ENCODE assay signal across 13 cellular contexts in genomic region chr3:13013151-13013561, GRCh38.
DNase-seq lines count a peak whose midpoint lies in the region; ATAC-seq and TF ChIP-seq lines count a peak whose summit lies in the region.
"Had no signal": no experiment of that assay in that cellular context is flagged by ENCODE, and none has a peak within 500 bp of the region (broad histone marks: within the 10 kb centered on the region; RNA-seq: fewer than 3 reads in every experiment).

No MANE protein-coding gene starts in this region.

- DNase-seq in GM06990 (ENCODE audit: extremely low read depth, insufficient read length) (peak; percentile 62), foreskin keratinocyte (no peak), SKM-1 (lab: John Stamatoyannopoulos, UW; ENCODE audit: unreplicated experiment) (no peak), 8988T (no peak), NCI-H146 (lab: John Stamatoyannopoulos, UW) (no peak)
- peak; percentile 71 for DNase-seq in natural killer cell treated with Interleukin-12 subunit alpha and Interleukin-12 subunit beta and Interleukin-15 and Interleukin-18, amount 100 ng/mL, for 72 hours (ENCODE audit: low spot score)
- DNase-seq: H7, Karpas-422, retina had no signal

- H3K4me1 Mint-ChIP-seq in activated naive CD8-positive, alpha-beta T cell (ENCODE audit: low read depth): peaks cover 85% of the 10 kb centered on the region
- H3K4me1 Mint-ChIP-seq in natural killer cell treated with Interleukin-12 subunit alpha and Interleukin-12 subunit beta and Interleukin-15 and Interleukin-18, amount 100 ng/mL, for 72 hours (ENCODE audit: low read depth in 2 of 2): peaks cover 72 to 74% of the 10 kb centered on the region in 2 donors

- POLR2A ChIA-PET in HEK293 (lab: Yijun Ruan, JAX): interaction anchor here (1.2 to 1.8 kb wide), 2 partner anchors 9 kb away, joined by 3 to 6 read pairs; no protein-coding TSS in a partner anchor

- H3K9me3 Mint-ChIP-seq in activated naive CD8-positive, alpha-beta T cell (ENCODE audit: low read depth): no peaks in the 10 kb centered on the region
- no peaks in the 10 kb centered on the region for H3K9me3 Mint-ChIP-seq in natural killer cell treated with Interleukin-12 subunit alpha and Interleukin-12 subunit beta and Interleukin-15 and Interleukin-18, amount 100 ng/mL, for 72 hours

- peaks cover 4% of the 10 kb centered on the region; the same call in 1 of the 2 replicates for H3K4me1 ChIP-seq in HEK293 (ENCODE audit: control insufficient read depth, insufficient read depth, low read length)
- H3K4me1 ChIP-seq in foreskin keratinocyte: no peaks in the 10 kb centered on the region

- H3K4me3 ChIP-seq in GM06990 (replicated peaks; ENCODE audit: low read depth, low read length): peak overlapping the region; percentile 61
- H3K4me3 ChIP-seq in HEK293 (ENCODE audit: low read depth, low read length): no peak overlapping the region
- H3K4me3 ChIP-seq: gastroesophageal sphincter, lung had no signal

- H3K27me3 ChIP-seq in GM06990 (replicated peaks; ENCODE audit: control insufficient read depth, insufficient read depth, low read length): no peaks in the 10 kb centered on the region
- H3K27me3 ChIP-seq in foreskin keratinocyte: peaks cover 59% of the 10 kb centered on the region
- H3K27me3 ChIP-seq: gastroesophageal sphincter had no signal

- H3K27ac ChIP-seq in HEK293 (ENCODE audit: extremely low read depth, low read depth, low read length) (no peak overlapping the region), foreskin keratinocyte (no peak overlapping the region)

- H3K36me3 ChIP-seq in GM06990 (ENCODE audit: control insufficient read depth, insufficient read depth, low read length): peaks cover 5% of the 10 kb centered on the region
- no peaks in the 10 kb centered on the region for H3K36me3 ChIP-seq in HEK293 (ENCODE audit: control insufficient read depth in 2 of 2, insufficient read depth in 1 of 2, low read length in 2 of 2)
- H3K36me3 ChIP-seq: gastroesophageal sphincter had no signal

- H3K9me3 ChIP-seq in HEK293 (ENCODE audit: control insufficient read depth, insufficient read depth, low read depth, low read length): no peaks in the 10 kb centered on the region
- H3K9me3 ChIP-seq: gastroesophageal sphincter had no signal

- CTCF ChIA-PET in HEK293 (lab: Yijun Ruan, JAX): no interaction called here

- peak overlapping the region; percentile 89 for H3K4me3 Mint-ChIP-seq in activated naive CD8-positive, alpha-beta T cell
- peak overlapping the region; percentile 89 for H3K4me3 Mint-ChIP-seq in natural killer cell treated with Interleukin-12 subunit alpha and Interleukin-12 subunit beta and Interleukin-15 and Interleukin-18, amount 100 ng/mL, for 72 hours

- no peaks in the 10 kb centered on the region for H3K36me3 Mint-ChIP-seq in activated naive CD8-positive, alpha-beta T cell
- H3K36me3 Mint-ChIP-seq in natural killer cell treated with Interleukin-12 subunit alpha and Interleukin-12 subunit beta and Interleukin-15 and Interleukin-18, amount 100 ng/mL, for 72 hours: peaks cover 4% of the 10 kb centered on the region

- peak overlapping the region; percentile 93 for H3K27ac Mint-ChIP-seq in activated naive CD8-positive, alpha-beta T cell
- H3K27ac Mint-ChIP-seq in natural killer cell treated with Interleukin-12 subunit alpha and Interleukin-12 subunit beta and Interleukin-15 and Interleukin-18, amount 100 ng/mL, for 72 hours: peak overlapping the region; percentile 98

- no peaks in the 10 kb centered on the region for H3K27me3 Mint-ChIP-seq in activated naive CD8-positive, alpha-beta T cell
- no peaks in the 10 kb centered on the region for H3K27me3 Mint-ChIP-seq in natural killer cell treated with Interleukin-12 subunit alpha and Interleukin-12 subunit beta and Interleukin-15 and Interleukin-18, amount 100 ng/mL, for 72 hours

- no peak for ATAC-seq in natural killer cell treated with Interleukin-12 subunit alpha and Interleukin-12 subunit beta and Interleukin-15 and Interleukin-18, amount 100 ng/mL, for 72 hours
- ATAC-seq in foreskin keratinocyte: no peak

- TF ChIP-seq CTCF in GM06990 (IDR thresholded peaks at IDR 0.05; ENCODE audit: insufficient read depth, low read length, poor library complexity, severe bottlenecking) (peak; percentile 13), HEK293 (tag by site-specific recombination; IDR thresholded peaks at IDR 0.05) (no peak), foreskin keratinocyte (conservative IDR thresholded peaks at IDR 0.05) (no peak)

TF ChIP-seq in HEK293, 187 proteins besides CTCF, POLR2A, EP300 and RAD21:
- TF ChIP-seq ATF2 (tag by site-specific recombination; IDR thresholded peaks at IDR 0.05; ENCODE audit: low read depth): no peak
- TF ChIP-seq ZNF792 (tag by site-specific recombination; IDR thresholded peaks at IDR 0.05): no peak
- TF ChIP-seq ZNF510 (tag by site-specific recombination; IDR thresholded peaks at IDR 0.05; ENCODE audit: insufficient replicate concordance): no peak
- 0 out of 2 replicates have a peak, but pooled peaks have one; percentile 31 for TF ChIP-seq SCRT2 (tag by site-specific recombination; IDR thresholded peaks at IDR 0.05)
- no peak for TF ChIP-seq INSM2 (tag by site-specific recombination; IDR thresholded peaks at IDR 0.05)
- no peak for TF ChIP-seq ZFHX2 (tag by site-specific recombination; conservative IDR thresholded peaks at IDR 0.05)
- TF ChIP-seq ZNF654 (tag by site-specific recombination; IDR thresholded peaks at IDR 0.05; ENCODE audit: low read depth): no peak
- TF ChIP-seq ZNF596 (tag by site-specific recombination; IDR thresholded peaks at IDR 0.05): no peak
- no peak for TF ChIP-seq ZNF132 (tag by site-specific recombination; IDR thresholded peaks at IDR 0.05; ENCODE audit: borderline replicate concordance)
TF ChIP-seq in HEK293: peak in this region for 1.

Comparison
In these comparisons a context has a peak if more than half of its experiments do, and no peak if none do; other contexts are left out.
1. DNase-seq: peak in GM06990 (single experiment) and natural killer cell treated with Interleukin-12 subunit alpha and Interleukin-12 subunit beta and Interleukin-15 and Interleukin-18, amount 100 ng/mL, for 72 hours (single experiment); none in foreskin keratinocyte (0 of 2), SKM-1 (single experiment), 8988T (single experiment) and NCI-H146 (single experiment).